11 cellular contexts compared by ENCODE assay signal in the genomic region with DNA sequence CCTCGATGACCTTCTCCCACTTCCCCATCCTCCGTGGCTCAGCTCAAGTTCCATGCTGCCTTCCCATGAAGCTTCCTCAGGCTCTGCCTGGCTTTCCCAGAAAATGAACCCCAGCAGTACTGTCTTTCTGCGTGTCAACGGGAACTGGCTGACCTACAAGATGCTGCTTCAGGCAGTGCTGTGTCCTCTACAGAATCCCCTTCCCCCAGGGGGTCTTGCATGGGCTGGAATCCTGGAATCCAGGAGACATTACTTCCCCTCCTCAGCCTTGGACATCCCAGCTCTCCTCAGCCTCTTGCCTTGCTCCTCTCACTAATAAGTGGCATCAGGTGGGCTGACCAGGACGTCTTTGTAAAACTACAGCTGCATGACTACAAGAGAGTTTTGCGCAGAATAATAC. TPM values are rescaled to one million over a fixed set of nuclear protein-coding genes. Genes with fewer than 3 reads are reported as not detected.
DNase-seq lines count a peak whose midpoint lies in the region; ATAC-seq and TF ChIP-seq lines count a peak whose summit lies in the region.
"Had no signal": no experiment of that assay in that cellular context is flagged by ENCODE, and none has a peak within 500 bp of the region (broad histone marks: within the 10 kb centered on the region; RNA-seq: fewer than 3 reads in every experiment).

No MANE protein-coding gene starts in this region.

- no peaks in the 10 kb centered on the region for H3K27me3 Mint-ChIP-seq in naive thymus-derived CD4-positive, alpha-beta T cell

- POLR2A ChIA-PET in naive thymus-derived CD4-positive, alpha-beta T cell (lab: Charles Lee), result interaction anchor here (1.1 kb wide), 1 partner anchor 34 kb away, joined by 3 read pairs; no protein-coding TSS in a partner anchor

- H3K9me3 ChIP-seq in cardiac muscle cell (ENCODE audit: low read depth) (no peaks in the 10 kb centered on the region), body of pancreas (no peaks in the 10 kb centered on the region)
- no peaks in the 10 kb centered on the region for H3K9me3 ChIP-seq in naive thymus-derived CD4-positive, alpha-beta T cell (ENCODE audit: control insufficient read depth in 2 of 3, low read length in 3 of 3)

- in situ Hi-C loops in brain microvascular endothelial cell (cut with HindIII; ENCODE audit: low pct_ligation_motif_present, low sequenced_read_pairs), result no loop called here

- peaks cover 75 to 94% (median 84%) of the 10 kb centered on the region in 7 donors for H3K4me1 Mint-ChIP-seq in naive thymus-derived CD4-positive, alpha-beta T cell

- no peaks in the 10 kb centered on the region for H3K9me3 Mint-ChIP-seq in naive thymus-derived CD4-positive, alpha-beta T cell

- TF ChIP-seq CTCF in cardiac muscle cell (IDR thresholded peaks at IDR 0.05; ENCODE audit: low read depth, low read length) (no peak), body of pancreas (IDR thresholded peaks at IDR 0.05) (no peak), brain microvascular endothelial cell (IDR thresholded peaks at IDR 0.05; ENCODE audit: low read depth, low read length, missing control alignments) (no peak)

- ATAC-seq in Right ventricle myocardium superior (ENCODE audit: poor library complexity) (no peak), body of pancreas (no peak), GM19351 (IDR thresholded peaks at IDR 0.05; ENCODE audit: unreplicated experiment) (no peak)
- ATAC-seq in naive thymus-derived CD4-positive, alpha-beta T cell, result no peak
- ATAC-seq: GM23338 had no signal

- DNase-seq in cardiac muscle cell (ENCODE audit: low read depth in 1 of 2, low spot score in 1 of 2) (no peak), Right ventricle myocardium superior (no peak), body of pancreas (no peak), brain microvascular endothelial cell (no peak), NCI-H2227 (lab: John Stamatoyannopoulos, UW; ENCODE audit: unreplicated experiment) (no peak)
- DNase-seq in naive thymus-derived CD4-positive, alpha-beta T cell, result no peak
- no peak for DNase-seq in stimulated activated CD4-positive, alpha-beta T cell treated with anti-CD3 and anti-CD28 coated beads, Interleukin-15, amount 100 ng/mL, for 24 hours
- DNase-seq: islet precursor cell had no signal

- peaks cover 0 to 29% (median 3%) of the 10 kb centered on the region in 5 donors for H3K36me3 Mint-ChIP-seq in naive thymus-derived CD4-positive, alpha-beta T cell

- peak overlapping the region in 9 of 10 donors; percentile 64 to 82 (median 69) for H3K4me3 Mint-ChIP-seq in naive thymus-derived CD4-positive, alpha-beta T cell
- H3K4me3 Mint-ChIP-seq: GM23338 had no signal

- intact Hi-C loops in Right ventricle myocardium superior (cut with DNase I), result no loop called here
- intact Hi-C loops in body of pancreas (cut with DNase I), result no loop called here
- intact Hi-C loops in naive thymus-derived CD4-positive, alpha-beta T cell (cut with micrococcal nuclease), result loop anchor here (10.0 kb wide), 4 partner anchors 814 to 1944 kb away; a partner anchor contains a TSS

- CTCF ChIA-PET in naive thymus-derived CD4-positive, alpha-beta T cell (lab: Charles Lee), result no interaction called here

- peak overlapping the region; percentile 67 for H3K27ac ChIP-seq in cardiac muscle cell
- peak overlapping the region; percentile 73 to 81 (median 78) for H3K27ac ChIP-seq in body of pancreas
- no peak overlapping the region for H3K27ac ChIP-seq in naive thymus-derived CD4-positive, alpha-beta T cell (ENCODE audit: low read depth, low read length)
- no peak overlapping the region for H3K27ac ChIP-seq in brain microvascular endothelial cell
- H3K27ac ChIP-seq: epithelial cell of prostate had no signal

- peak overlapping the region in 6 of 9 donors; percentile 44 to 87 (median 72) for H3K27ac Mint-ChIP-seq in naive thymus-derived CD4-positive, alpha-beta T cell
- H3K27ac Mint-ChIP-seq: GM23338 had no signal

- H3K4me3 ChIP-seq in cardiac muscle cell, result no peak overlapping the region
- H3K4me3 ChIP-seq in body of pancreas, result no peak overlapping the region
- no peak overlapping the region for H3K4me3 ChIP-seq in naive thymus-derived CD4-positive, alpha-beta T cell (ENCODE audit: low read length)
- no peak overlapping the region for H3K4me3 ChIP-seq in brain microvascular endothelial cell (ENCODE audit: low read depth, low read length)
- H3K4me3 ChIP-seq: GM23338 had no signal

- H3K4me1 ChIP-seq in cardiac muscle cell (ENCODE audit: low read depth), result peaks cover 15% of the 10 kb centered on the region
- peaks cover 90% of the 10 kb centered on the region for H3K4me1 ChIP-seq in body of pancreas
- H3K4me1 ChIP-seq in naive thymus-derived CD4-positive, alpha-beta T cell (ENCODE audit: control insufficient read depth in 2 of 2, insufficient read depth in 2 of 2, low read length in 2 of 2), result peaks cover 45 to 63% of the 10 kb centered on the region in 2 donors

- WGBS in body of pancreas, 2 donors, result 26 to 29% methylated on average over 6 of the region's 6 CpGs

- TF ChIP-seq POLR2A in body of pancreas (IDR thresholded peaks at IDR 0.05), result no peak

- H3K36me3 ChIP-seq in cardiac muscle cell, result no peaks in the 10 kb centered on the region
- H3K36me3 ChIP-seq in body of pancreas (replicated peaks in 1 of 2; ENCODE audit: insufficient read depth in 1 of 2, low read depth in 2 of 2), result no peaks in the 10 kb centered on the region
- H3K36me3 ChIP-seq in naive thymus-derived CD4-positive, alpha-beta T cell (ENCODE audit: control insufficient read depth in 2 of 3, insufficient read depth in 3 of 3, low read length in 3 of 3), result peaks cover 0 to 24% (median 0%) of the 10 kb centered on the region in 3 experiments
- no peaks in the 10 kb centered on the region for H3K36me3 ChIP-seq in brain microvascular endothelial cell (replicated peaks)

- H3K27me3 ChIP-seq in cardiac muscle cell (no peaks in the 10 kb centered on the region), body of pancreas (no peaks in the 10 kb centered on the region), brain microvascular endothelial cell (replicated peaks) (no peaks in the 10 kb centered on the region)
- no peaks in the 10 kb centered on the region for H3K27me3 ChIP-seq in naive thymus-derived CD4-positive, alpha-beta T cell (ENCODE audit: control insufficient read depth in 2 of 2, insufficient read depth in 2 of 2, low read length in 2 of 2)

RNA-seq across cellular contexts. Expression of a gene that starts 5.4 kb away (rescaled TPM):
- total RNA-seq in cardiac muscle cell (43.9 and 53.8 TPM in 2 replicates), Right ventricle myocardium superior (29.2 TPM), body of pancreas (10 to 100 TPM; 25.4 to 67.2 TPM)
- polyA plus RNA-seq in cardiac muscle cell, result 73.1 and 78.4 TPM in 2 replicates
- 10 to 100 TPM; 51.6 to 61.5 (median 56.9) TPM for total RNA-seq in naive thymus-derived CD4-positive, alpha-beta T cell
- 100 to 1,000 TPM in 1 of 2 donors, 10 to 100 TPM in 1; 88.2 to 115 TPM for polyA plus RNA-seq in naive thymus-derived CD4-positive, alpha-beta T cell

RNA-seq across cellular contexts. Expression of a gene that starts 8.3 kb away (rescaled TPM):
- 10.6 and 14.2 TPM in 2 replicates for total RNA-seq in cardiac muscle cell
- 7.8 and 8.3 TPM in 2 replicates for polyA plus RNA-seq in cardiac muscle cell
- 11.7 TPM for total RNA-seq in Right ventricle myocardium superior
- 100 to 1,000 TPM in 1 of 2 donors, 10 to 100 TPM in 1; 98.8 to 151 TPM for total RNA-seq in body of pancreas
- 100 to 1,000 TPM in 2 of 5 experiments, 10 to 100 TPM in 3; 48.8 to 289 (median 94.0) TPM for total RNA-seq in naive thymus-derived CD4-positive, alpha-beta T cell
- polyA plus RNA-seq in naive thymus-derived CD4-positive, alpha-beta T cell, result 1 to 10 TPM; 1.7 to 4.9 TPM

Comparison
In these comparisons a context has a peak if more than half of its experiments do, and no peak if none do; other contexts are left out.
1. H3K27ac ChIP-seq: peak in cardiac muscle cell (single experiment) and body of pancreas (4 of 4); none in naive thymus-derived CD4-positive, alpha-beta T cell (single experiment) and brain microvascular endothelial cell (single experiment).
2. intact Hi-C loops: an anchor here in naive thymus-derived CD4-positive, alpha-beta T cell (10.0 kb wide); none called in Right ventricle myocardium superior and body of pancreas.